Comparison of ENCODE assay signal across 8 cellular contexts in the genomic region with DNA sequence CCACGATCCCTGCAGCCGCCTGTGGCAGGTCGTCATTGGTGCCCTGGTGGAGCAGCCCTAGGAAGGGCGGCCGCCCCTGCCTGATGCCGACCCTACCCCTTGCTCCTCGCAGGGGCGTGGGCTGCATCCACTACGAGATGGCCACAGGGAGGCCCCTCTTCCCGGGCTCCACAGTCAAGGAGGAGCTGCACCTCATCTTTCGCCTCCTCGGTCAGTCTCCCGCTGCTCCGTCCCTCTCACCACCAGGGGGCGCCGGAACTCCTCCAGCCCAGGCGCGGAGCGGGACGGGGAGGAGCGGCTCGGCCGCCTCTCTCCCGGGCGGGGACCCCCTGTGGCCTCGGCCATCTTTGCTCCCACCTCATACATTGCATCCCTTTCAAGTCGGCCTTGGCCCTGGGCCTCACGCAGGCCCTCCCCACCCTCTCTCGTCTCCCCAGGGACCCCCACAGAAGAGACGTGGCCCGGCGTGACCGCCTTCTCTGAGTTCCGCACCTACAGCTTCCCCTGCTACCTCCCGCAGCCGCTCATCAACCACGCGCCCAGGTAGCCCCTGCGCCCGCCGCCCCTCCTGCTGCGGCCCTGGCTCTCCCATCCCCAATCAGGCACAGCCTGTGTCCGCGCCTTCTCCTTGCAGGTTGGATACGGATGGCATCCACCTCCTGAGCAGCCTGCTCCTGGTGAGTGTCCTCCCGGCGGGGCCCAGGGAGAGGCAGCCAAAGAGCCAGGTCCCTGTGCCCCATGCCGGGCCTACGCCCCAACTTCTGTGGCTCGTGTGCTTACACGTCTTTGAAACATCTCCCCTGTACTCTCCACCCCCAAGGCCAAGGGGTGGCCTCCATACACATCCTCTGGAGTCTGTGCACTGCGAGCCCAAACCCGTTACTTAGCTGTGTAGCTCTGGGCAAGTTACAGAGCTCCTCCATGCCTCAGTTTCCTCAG. TPM values are rescaled to one million over a fixed set of nuclear protein-coding genes. Genes with fewer than 3 reads are reported as not detected.
DNase-seq lines count a peak whose midpoint lies in the region; ATAC-seq and TF ChIP-seq lines count a peak whose summit lies in the region.

No MANE protein-coding gene starts in this region.

- H3F3A ChIP-seq in neural cell (ENCODE audit: insufficient read depth, low read length, poor library complexity, severe bottlenecking): no peaks in the 10 kb centered on the region

- H3K9ac ChIP-seq in neural cell (ENCODE audit: low read length): no peak overlapping the region

- peak; percentile 64 for TF ChIP-seq RAD21 in neural cell (conservative IDR thresholded peaks at IDR 0.05)

- H3K4me3 ChIP-seq in fibroblast of mammary gland (ENCODE audit: control insufficient read depth, low read depth, low read length): peak overlapping the region; percentile 32
- H3K4me3 ChIP-seq in neural cell (ENCODE audit: low read length): no peak overlapping the region

- no peaks in the 10 kb centered on the region for H4K20me1 ChIP-seq in neural cell (ENCODE audit: insufficient read depth)

- no peaks in the 10 kb centered on the region for H3K9me2 ChIP-seq in neural cell (ENCODE audit: insufficient read depth, low read length)

- H3K36me3 ChIP-seq in neural cell (ENCODE audit: insufficient read depth, low read length): no peaks in the 10 kb centered on the region

- no peaks in the 10 kb centered on the region for H3K9me3 ChIP-seq in neural cell (ENCODE audit: low read length)

- H3K27me3 ChIP-seq in neural cell (ENCODE audit: insufficient read depth, low read depth, low read length): no peaks in the 10 kb centered on the region

- H3K4me2 ChIP-seq in neural cell (ENCODE audit: low read length): no peak overlapping the region

- H3K27ac Mint-ChIP-seq in stimulated activated naive CD8-positive, alpha-beta T cell treated with anti-CD3 and anti-CD28 coated beads, Interleukin-15, Interleukin-2, amounts not matched to agents 100 ng/mL and 50 ng/mL, for 24 hours: no peak overlapping the region

- H3K4me1 Mint-ChIP-seq in stimulated activated naive CD8-positive, alpha-beta T cell treated with anti-CD3 and anti-CD28 coated beads, Interleukin-15, Interleukin-2, amounts not matched to agents 100 ng/mL and 50 ng/mL, for 24 hours (ENCODE audit: low read depth): no peaks in the 10 kb centered on the region

- H3K4me3 Mint-ChIP-seq in stimulated activated naive CD8-positive, alpha-beta T cell treated with anti-CD3 and anti-CD28 coated beads, Interleukin-15, Interleukin-2, amounts not matched to agents 100 ng/mL and 50 ng/mL, for 24 hours: peak overlapping the region; percentile 18

- no peak overlapping the region for H3K27ac ChIP-seq in neural cell (ENCODE audit: low read length)

- no peak overlapping the region for H2AFZ ChIP-seq in neural cell (ENCODE audit: low read depth, low read length)

- TF ChIP-seq EP300 in neural cell (conservative IDR thresholded peaks at IDR 0.05; ENCODE audit: poor library complexity, severe bottlenecking): no peak

- H3K27me3 Mint-ChIP-seq in stimulated activated naive CD8-positive, alpha-beta T cell treated with anti-CD3 and anti-CD28 coated beads, Interleukin-15, Interleukin-2, amounts not matched to agents 100 ng/mL and 50 ng/mL, for 24 hours: no peaks in the 10 kb centered on the region

- no peak for ATAC-seq in HG03469 (IDR thresholded peaks at IDR 0.05; ENCODE audit: unreplicated experiment)

- H3K79me2 ChIP-seq in neural cell (replicated peaks; ENCODE audit: insufficient read depth, low read length): no peaks in the 10 kb centered on the region

- DNase-seq in ELF-1 (ENCODE audit: low read depth, low spot score): peak; percentile 89
- DNase-seq in HK-2 (ENCODE audit: unreplicated experiment): peak; percentile 64
- DNase-seq in activated T-helper 1 cell treated with Interleukin-2 at 50 U/mL for 16 hours (ENCODE audit: low read depth): peak; percentile 66
- peak; percentile 37 for DNase-seq in fibroblast of mammary gland (ENCODE audit: low read depth)

- TF ChIP-seq CTCF in fibroblast of mammary gland (conservative IDR thresholded peaks at IDR 0.05; ENCODE audit: control insufficient read depth, insufficient read depth, low read depth, low read length) (peak; percentile 65), neural cell (IDR thresholded peaks at IDR 0.05; ENCODE audit: poor library complexity, severe bottlenecking) (peak; percentile 75)

- H3K36me3 Mint-ChIP-seq in stimulated activated naive CD8-positive, alpha-beta T cell treated with anti-CD3 and anti-CD28 coated beads, Interleukin-15, Interleukin-2, amounts not matched to agents 100 ng/mL and 50 ng/mL, for 24 hours (ENCODE audit: low read depth): no peaks in the 10 kb centered on the region

- no peaks in the 10 kb centered on the region for H3K9me3 Mint-ChIP-seq in stimulated activated naive CD8-positive, alpha-beta T cell treated with anti-CD3 and anti-CD28 coated beads, Interleukin-15, Interleukin-2, amounts not matched to agents 100 ng/mL and 50 ng/mL, for 24 hours

TF ChIP-seq in PFSK-1, 5 proteins besides CTCF, POLR2A, EP300 and RAD21:
- TF ChIP-seq TAF1 (IDR thresholded peaks at IDR 0.05; ENCODE audit: borderline replicate concordance, insufficient read depth, low read length) (no peak), FOXP2 (optimal IDR thresholded peaks at IDR 0.05; ENCODE audit: borderline replicate concordance, extremely low read depth, extremely low read length, insufficient read depth) (peak; percentile 53)

TF ChIP-seq in neural cell, 6 proteins besides CTCF, POLR2A, EP300 and RAD21:
- peak; percentile 84 for TF ChIP-seq SMC3 (conservative IDR thresholded peaks at IDR 0.05; ENCODE audit: poor library complexity)
- no peak for TF ChIP-seq TAF1 (IDR thresholded peaks at IDR 0.05; ENCODE audit: low read depth)
- TF ChIP-seq, protein P1, sequence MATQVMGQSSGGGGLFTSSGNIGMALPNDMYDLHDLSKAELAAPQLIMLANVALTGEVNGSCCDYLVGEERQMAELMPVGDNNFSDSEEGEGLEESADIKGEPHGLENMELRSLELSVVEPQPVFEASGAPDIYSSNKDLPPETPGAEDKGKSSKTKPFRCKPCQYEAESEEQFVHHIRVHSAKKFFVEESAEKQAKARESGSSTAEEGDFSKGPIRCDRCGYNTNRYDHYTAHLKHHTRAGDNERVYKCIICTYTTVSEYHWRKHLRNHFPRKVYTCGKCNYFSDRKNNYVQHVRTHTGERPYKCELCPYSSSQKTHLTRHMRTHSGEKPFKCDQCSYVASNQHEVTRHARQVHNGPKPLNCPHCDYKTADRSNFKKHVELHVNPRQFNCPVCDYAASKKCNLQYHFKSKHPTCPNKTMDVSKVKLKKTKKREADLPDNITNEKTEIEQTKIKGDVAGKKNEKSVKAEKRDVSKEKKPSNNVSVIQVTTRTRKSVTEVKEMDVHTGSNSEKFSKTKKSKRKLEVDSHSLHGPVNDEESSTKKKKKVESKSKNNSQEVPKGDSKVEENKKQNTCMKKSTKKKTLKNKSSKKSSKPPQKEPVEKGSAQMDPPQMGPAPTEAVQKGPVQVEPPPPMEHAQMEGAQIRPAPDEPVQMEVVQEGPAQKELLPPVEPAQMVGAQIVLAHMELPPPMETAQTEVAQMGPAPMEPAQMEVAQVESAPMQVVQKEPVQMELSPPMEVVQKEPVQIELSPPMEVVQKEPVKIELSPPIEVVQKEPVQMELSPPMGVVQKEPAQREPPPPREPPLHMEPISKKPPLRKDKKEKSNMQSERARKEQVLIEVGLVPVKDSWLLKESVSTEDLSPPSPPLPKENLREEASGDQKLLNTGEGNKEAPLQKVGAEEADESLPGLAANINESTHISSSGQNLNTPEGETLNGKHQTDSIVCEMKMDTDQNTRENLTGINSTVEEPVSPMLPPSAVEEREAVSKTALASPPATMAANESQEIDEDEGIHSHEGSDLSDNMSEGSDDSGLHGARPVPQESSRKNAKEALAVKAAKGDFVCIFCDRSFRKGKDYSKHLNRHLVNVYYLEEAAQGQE (IDR thresholded peaks at IDR 0.05; ENCODE audit: borderline replicate concordance): no peak
TF ChIP-seq in neural cell: peak in this region for 1.

RNA-seq across cellular contexts. Expression of a gene that starts 24.7 kb away (rescaled TPM):
- polyA plus RNA-seq in PFSK-1 (2012; ENCODE audit: insufficient read length, low read depth): 0.39 TPM
- not detected in 2 replicates for polyA plus RNA-seq in neural cell
- polyA minus RNA-seq in neural cell: 1.5 TPM in 1 of 2 replicates, not detected in the other

Comparison
In these comparisons a context has a peak if more than half of its experiments do, and no peak if none do; other contexts are left out.
1. DNase-seq: peak in every context shown above with its lines; median percentile 89 in ELF-1; 66 in activated T-helper 1 cell treated with Interleukin-2 at 50 U/mL for 16 hours; 64 in HK-2; 37 in fibroblast of mammary gland.